Comparison of ENCODE assay signal across 8 cellular contexts in the genomic region with DNA sequence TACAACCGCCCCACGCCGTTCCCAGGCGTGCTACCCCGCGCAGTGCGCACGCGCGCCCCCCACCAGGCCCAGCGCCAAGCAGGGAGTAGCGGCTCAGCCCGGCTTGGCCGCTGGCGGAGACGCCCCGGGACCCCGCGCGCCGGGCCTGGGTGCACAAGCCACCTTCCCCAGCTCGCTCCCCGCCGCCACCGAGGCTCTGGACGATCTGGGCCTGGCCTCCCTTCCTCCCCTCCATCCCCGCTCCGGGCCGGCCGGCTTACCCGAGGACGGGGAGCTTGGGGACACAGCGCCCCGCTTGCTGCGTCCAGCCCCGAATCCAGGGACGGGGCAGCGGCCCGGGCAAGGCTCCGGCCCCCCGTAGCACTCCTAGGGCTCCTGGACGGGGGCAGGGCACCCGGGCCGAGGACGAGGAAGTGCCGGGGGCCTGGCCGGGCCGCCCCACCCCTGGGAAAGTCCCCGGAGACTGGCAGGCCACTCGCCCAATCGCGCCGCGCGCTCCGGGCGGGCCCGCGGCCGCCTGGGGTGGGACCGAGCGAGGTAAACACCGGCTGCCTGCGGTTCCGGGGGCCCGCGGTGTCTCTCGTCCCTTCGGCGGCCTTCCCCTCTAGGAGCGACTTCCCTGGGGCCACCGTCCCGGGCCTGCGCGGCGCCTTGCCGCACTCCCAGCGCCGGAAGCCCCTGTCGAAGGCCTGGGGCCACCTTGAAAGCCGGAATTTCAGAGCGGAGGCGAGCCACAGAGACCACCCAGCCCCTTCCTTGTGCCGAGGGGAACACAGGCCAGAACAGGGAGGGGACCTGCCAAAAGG. TPM values are rescaled to one million over a fixed set of nuclear protein-coding genes. Genes with fewer than 3 reads are reported as not detected.
DNase-seq lines count a peak whose midpoint lies in the region; ATAC-seq and TF ChIP-seq lines count a peak whose summit lies in the region.

A gene with protein sequence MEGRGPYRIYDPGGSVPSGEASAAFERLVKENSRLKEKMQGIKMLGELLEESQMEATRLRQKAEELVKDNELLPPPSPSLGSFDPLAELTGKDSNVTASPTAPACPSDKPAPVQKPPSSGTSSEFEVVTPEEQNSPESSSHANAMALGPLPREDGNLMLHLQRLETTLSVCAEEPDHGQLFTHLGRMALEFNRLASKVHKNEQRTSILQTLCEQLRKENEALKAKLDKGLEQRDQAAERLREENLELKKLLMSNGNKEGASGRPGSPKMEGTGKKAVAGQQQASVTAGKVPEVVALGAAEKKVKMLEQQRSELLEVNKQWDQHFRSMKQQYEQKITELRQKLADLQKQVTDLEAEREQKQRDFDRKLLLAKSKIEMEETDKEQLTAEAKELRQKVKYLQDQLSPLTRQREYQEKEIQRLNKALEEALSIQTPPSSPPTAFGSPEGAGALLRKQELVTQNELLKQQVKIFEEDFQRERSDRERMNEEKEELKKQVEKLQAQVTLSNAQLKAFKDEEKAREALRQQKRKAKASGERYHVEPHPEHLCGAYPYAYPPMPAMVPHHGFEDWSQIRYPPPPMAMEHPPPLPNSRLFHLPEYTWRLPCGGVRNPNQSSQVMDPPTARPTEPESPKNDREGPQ (minus strand): TSS at position 415 of the 806 bp plus-strand sequence. CDS start 15,939 bp downstream, outside the sequence.

- H3K27me3 Mint-ChIP-seq in activated T-cell treated with anti-CD3 and anti-CD28 coated beads, Interleukin-2, amount 50 U/mL, for 24 hours = no peaks in the 10 kb centered on the region

- H3K36me3 ChIP-seq in HUES64 (ENCODE audit: insufficient read depth, low read length) (no peaks in the 10 kb centered on the region), Panc1 (ENCODE audit: control insufficient read depth, insufficient read depth, low read length) (no peaks in the 10 kb centered on the region), esophagus (ENCODE audit: control insufficient read depth in 2 of 2, insufficient read depth in 2 of 2, low read length in 1 of 2) (peaks cover 0 to 3% of the 10 kb centered on the region in 2 donors), muscle layer of colon (ENCODE audit: insufficient read depth, low read length) (no peaks in the 10 kb centered on the region)

- BruUV-seq in Panc1 (replicated peaks; lab: Mats Ljungman, UMichigan) = no TSS peak

- H3K4me1 ChIP-seq in HUES64 (ENCODE audit: insufficient read depth, low read length) (peaks cover 15% of the 10 kb centered on the region), Panc1 (ENCODE audit: control insufficient read depth, insufficient read depth, low read length) (peaks cover 25% of the 10 kb centered on the region), esophagus (ENCODE audit: control insufficient read depth in 2 of 2, insufficient read depth in 2 of 2, low read length in 1 of 2) (peaks cover 12 to 21% of the 10 kb centered on the region in 2 donors), muscle layer of colon (ENCODE audit: insufficient read depth, low read length) (peaks cover 29% of the 10 kb centered on the region)

- peak; percentile 39 for DNase-seq in DMS153 (lab: John Stamatoyannopoulos, UW)
- DNase-seq in Panc1 (ENCODE audit: low read depth, low spot score) = no peak
- DNase-seq in activated T-cell treated with anti-CD3 and anti-CD28 coated beads, Interleukin-2, amount 50 U/mL, for 24 hours = peak; percentile 98
- peak; percentile 90 for DNase-seq in stimulated activated CD8-positive, alpha-beta memory T cell treated with anti-CD3 and anti-CD28 coated beads, Interleukin-7, amount 100 ng/mL, for 24 hours (ENCODE audit: low read depth)

- H3K9me3 ChIP-seq in HUES64 (ENCODE audit: insufficient read depth, low read depth, low read length) (no peaks in the 10 kb centered on the region), Panc1 (ENCODE audit: control insufficient read depth, insufficient read depth, low read depth, low read length) (no peaks in the 10 kb centered on the region), esophagus (ENCODE audit: control insufficient read depth in 2 of 2, insufficient read depth in 1 of 2, low read depth in 1 of 2, low read length in 1 of 2) (no peaks in the 10 kb centered on the region), muscle layer of colon (ENCODE audit: low read length) (no peaks in the 10 kb centered on the region)

- in situ Hi-C loops in Panc1 (cut with HindIII; ENCODE audit: low pct_unique_long_range_greater_than_20kb, low sequenced_read_pairs) = no loop called here

- POLR2A ChIA-PET in Panc1 (lab: Charles Lee) = no interaction called here

- H3K27me3 ChIP-seq in HUES64 (ENCODE audit: insufficient read depth, low read length) (peaks cover 2% of the 10 kb centered on the region; the same call in 1 of the 2 replicates), Panc1 (ENCODE audit: control insufficient read depth, insufficient read depth, low read length) (no peaks in the 10 kb centered on the region), esophagus (ENCODE audit: control insufficient read depth in 1 of 2, insufficient read depth in 2 of 2, low read length in 2 of 2) (no peaks in the 10 kb centered on the region), muscle layer of colon (ENCODE audit: control insufficient read depth in 1 of 2, insufficient read depth in 2 of 2, low read length in 2 of 2) (no peaks in the 10 kb centered on the region)

- peak within 1 kb of the TSS; percentile 81 for H3K4me3 Mint-ChIP-seq in activated T-cell treated with anti-CD3 and anti-CD28 coated beads, Interleukin-2, amount 50 U/mL, for 24 hours

- peaks cover 71% of the 10 kb centered on the region for H3K36me3 Mint-ChIP-seq in activated T-cell treated with anti-CD3 and anti-CD28 coated beads, Interleukin-2, amount 50 U/mL, for 24 hours (ENCODE audit: low read depth)

- H3K4me3 ChIP-seq in HUES64 (ENCODE audit: low read length) (peak within 1 kb of the TSS; percentile 73), Panc1 (ENCODE audit: low read depth in 2 of 2, low read length in 2 of 2) (peak within 1 kb of the TSS; percentile 83 to 95), esophagus (ENCODE audit: low read depth in 1 of 2, low read length in 2 of 2) (peak within 1 kb of the TSS; percentile 90 to 98), muscle layer of colon (ENCODE audit: low read depth in 1 of 2, low read length in 2 of 2) (peak within 1 kb of the TSS; percentile 76 to 77)

- ATAC-seq in GM21515 (IDR thresholded peaks at IDR 0.05; ENCODE audit: unreplicated experiment) (peak; percentile 71), Panc1 (peak; percentile 96)

- CTCF ChIA-PET in Panc1 (lab: Charles Lee) = interaction anchor here (0.9 kb wide), 1 partner anchor 13 kb away, joined by 3 read pairs; no protein-coding TSS in a partner anchor

- no peak for TF ChIP-seq CTCF in Panc1 (IDR thresholded peaks at IDR 0.05)

- H3K27ac ChIP-seq in HUES64 (ENCODE audit: low read depth, low read length) (peak within 1 kb of the TSS; percentile 82), Panc1 (ENCODE audit: low read length) (peak within 1 kb of the TSS; percentile 85), esophagus (ENCODE audit: low read depth in 2 of 2, low read length in 1 of 2) (peak within 1 kb of the TSS; percentile 98), muscle layer of colon (ENCODE audit: low read depth, low read length) (peak within 1 kb of the TSS; percentile 89)

- H3K9ac ChIP-seq in HUES64 (ENCODE audit: low read depth, low read length) = peak within 1 kb of the TSS; percentile 71
- peak within 1 kb of the TSS; percentile 92 for H3K9ac ChIP-seq in muscle layer of colon (ENCODE audit: low read length)

- H3K9me3 Mint-ChIP-seq in activated T-cell treated with anti-CD3 and anti-CD28 coated beads, Interleukin-2, amount 50 U/mL, for 24 hours = no peaks in the 10 kb centered on the region

- WGBS in HUES64 = under 1% methylated on average over 84 of the region's 84 CpGs
- 0% methylated on average over 74 to 84 of the region's 84 CpGs for WGBS in esophagus, 2 donors

- H3K4me1 Mint-ChIP-seq in activated T-cell treated with anti-CD3 and anti-CD28 coated beads, Interleukin-2, amount 50 U/mL, for 24 hours (ENCODE audit: low read depth) = peaks cover 84% of the 10 kb centered on the region

- intact Hi-C loops in Panc1 (cut with micrococcal nuclease; ENCODE audit: unreplicated experiment) = no loop called here

- peak within 1 kb of the TSS; percentile 96 for H3K27ac Mint-ChIP-seq in activated T-cell treated with anti-CD3 and anti-CD28 coated beads, Interleukin-2, amount 50 U/mL, for 24 hours

RNA-seq across cellular contexts. Expression of the gene that starts here (rescaled TPM):
- polyA plus RNA-seq in HUES64 (2013, experiment 1 of 2) = 20.3 TPM
- polyA plus RNA-seq in HUES64 (2013, experiment 2 of 2) = 24.5 TPM
- total RNA-seq in Panc1 (2021; ENCODE audit: unreplicated experiment) = 81.9 TPM
- polyA plus RNA-seq in Panc1 (2012; ENCODE audit: insufficient read length) = 122 TPM
- polyA plus RNA-seq in esophagus = 100 to 1,000 TPM in 1 of 2 donors, 10 to 100 TPM in 1; 68.3 to 140 TPM
